In the genomic region with DNA sequence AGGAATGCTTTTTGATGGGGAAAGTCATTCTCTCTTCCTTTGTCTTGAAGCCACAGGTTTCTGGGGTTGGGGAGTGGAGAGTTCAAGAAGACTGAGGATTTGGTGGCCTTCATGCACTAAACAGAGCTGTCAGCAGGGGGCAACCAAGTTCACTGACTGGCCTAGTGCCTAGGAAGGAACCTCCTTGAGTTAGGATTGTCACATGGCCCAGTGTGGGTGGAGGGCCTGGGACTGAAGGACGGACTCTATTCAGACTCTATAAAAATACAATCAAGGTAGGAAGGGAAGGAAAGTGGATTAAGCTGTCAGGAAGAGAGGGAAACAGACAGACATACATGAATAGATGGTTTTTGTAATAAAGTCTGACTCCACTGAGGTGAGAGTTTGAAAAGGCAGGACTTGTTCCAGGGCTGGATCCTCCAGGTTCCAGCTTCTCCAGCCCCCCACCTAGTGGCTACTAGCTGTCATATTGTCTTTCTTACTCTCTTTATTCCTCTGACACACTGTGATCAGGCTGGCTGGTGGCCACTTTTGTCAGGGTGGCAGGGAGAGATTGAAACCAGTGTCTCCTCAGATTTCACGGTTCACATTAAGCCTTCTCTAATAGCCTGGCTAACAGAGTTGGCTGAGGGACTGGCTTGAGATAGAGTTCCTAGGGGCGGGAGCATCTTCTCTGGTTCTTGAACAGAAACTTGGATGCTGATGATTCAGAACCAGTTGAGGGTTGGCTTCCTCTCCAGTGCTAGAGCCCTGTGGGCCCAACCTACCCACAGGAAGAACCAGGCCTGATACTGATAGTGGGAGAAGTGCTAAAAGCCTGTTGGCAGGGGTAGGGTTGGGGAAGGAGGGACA, we compare ENCODE assay signal across 8 cellular contexts. TPM values are rescaled to one million over a fixed set of nuclear protein-coding genes. Genes with fewer than 3 reads are reported as not detected.
A peak's percentile ranks its signal among the peaks of the same experiment; 100 is the strongest.
DNase-seq lines count a peak whose midpoint lies in the region; ATAC-seq, FAIRE-seq and TF ChIP-seq lines count a peak whose summit lies in the region.

No MANE protein-coding gene starts in this region.

- no peaks in the 10 kb centered on the region for H3K27me3 Mint-ChIP-seq in CD8-positive, alpha-beta T cell (ENCODE audit: low read depth)
- H3K27me3 Mint-ChIP-seq in HFFc6 (ENCODE audit: insufficient read depth) = peaks cover 1% of the 10 kb centered on the region
- H3K27me3 Mint-ChIP-seq in activated CD8-positive, alpha-beta memory T cell treated with anti-CD3 and anti-CD28 coated beads, Interleukin-2, amount 10 ng/mL, durations not matched to agents 7 days and 5 days = no peaks in the 10 kb centered on the region
- H3K27me3 Mint-ChIP-seq in mesothelial cell of epicardium (ENCODE audit: low read depth) = no peaks in the 10 kb centered on the region

- H3K9me3 ChIP-seq in CD8-positive, alpha-beta T cell (ENCODE audit: low read length) = no peaks in the 10 kb centered on the region

- no peaks in the 10 kb centered on the region for H3K9me3 Mint-ChIP-seq in CD8-positive, alpha-beta T cell
- H3K9me3 Mint-ChIP-seq in HFFc6 (no peaks in the 10 kb centered on the region), mesothelial cell of epicardium (no peaks in the 10 kb centered on the region)
- no peaks in the 10 kb centered on the region for H3K9me3 Mint-ChIP-seq in activated CD8-positive, alpha-beta memory T cell treated with anti-CD3 and anti-CD28 coated beads, Interleukin-2, amount 10 ng/mL, durations not matched to agents 7 days and 5 days (ENCODE audit: low read depth)

- peaks cover 49% of the 10 kb centered on the region for H3K4me1 ChIP-seq in CD8-positive, alpha-beta T cell (ENCODE audit: insufficient read depth, low read length)

- no peak overlapping the region for H3K4me3 ChIP-seq in CD8-positive, alpha-beta T cell (ENCODE audit: low read depth, low read length)

- peak; percentile 8 for FAIRE-seq in endometrium (lab: Jason Lieb, UNC)

- peak; percentile 88 for TF ChIP-seq CTCF in CD8-positive, alpha-beta T cell (IDR thresholded peaks at IDR 0.05)
- TF ChIP-seq CTCF in HFFc6 (IDR thresholded peaks at IDR 0.05) (peak; percentile 87), mesothelial cell of epicardium (IDR thresholded peaks at IDR 0.05; ENCODE audit: unreplicated experiment) (peak; percentile 74)

- H3K27ac ChIP-seq in CD8-positive, alpha-beta T cell (ENCODE audit: low read depth, low read length) = peak overlapping the region; percentile 12

- CTCF ChIA-PET in CD8-positive, alpha-beta T cell (lab: Charles Lee) = interaction anchor here (0.6 to 22.3 kb wide), 35 partner anchors 9 to 157 kb away, joined by 3 to 844 read pairs (median 6); a partner anchor contains a TSS
- CTCF ChIA-PET in activated CD8-positive, alpha-beta memory T cell treated with anti-CD3 and anti-CD28 coated beads, Interleukin-2, amount 10 ng/mL, durations not matched to agents 7 days and 5 days (lab: Charles Lee) = interaction anchor here (0.7 to 21.9 kb wide), 36 partner anchors 11 to 196 kb away, joined by 3 to 1010 read pairs (median 5); a partner anchor contains a TSS

- H3K27me3 ChIP-seq in CD8-positive, alpha-beta T cell (ENCODE audit: insufficient read depth, low read length) = no peaks in the 10 kb centered on the region

- peaks cover 48% of the 10 kb centered on the region for H3K4me1 Mint-ChIP-seq in CD8-positive, alpha-beta T cell (ENCODE audit: low read depth)
- H3K4me1 Mint-ChIP-seq in HFFc6 (ENCODE audit: low read depth) = peaks cover 61% of the 10 kb centered on the region
- peaks cover 53% of the 10 kb centered on the region for H3K4me1 Mint-ChIP-seq in activated CD8-positive, alpha-beta memory T cell treated with anti-CD3 and anti-CD28 coated beads, Interleukin-2, amount 10 ng/mL, durations not matched to agents 7 days and 5 days
- peaks cover 20% of the 10 kb centered on the region for H3K4me1 Mint-ChIP-seq in mesothelial cell of epicardium

- ATAC-seq in CD8-positive, alpha-beta T cell = peak; percentile 65
- peak; percentile 66 for ATAC-seq in activated CD8-positive, alpha-beta memory T cell treated with anti-CD3 and anti-CD28 coated beads, Interleukin-2, amount 10 ng/mL, durations not matched to agents 7 days and 5 days
- ATAC-seq in HG03045 (IDR thresholded peaks at IDR 0.05; ENCODE audit: unreplicated experiment) = no peak

- H3K4me3 Mint-ChIP-seq in CD8-positive, alpha-beta T cell = peak overlapping the region; percentile 53
- peak overlapping the region; percentile 70 for H3K4me3 Mint-ChIP-seq in HFFc6
- peak overlapping the region; percentile 39 for H3K4me3 Mint-ChIP-seq in activated CD8-positive, alpha-beta memory T cell treated with anti-CD3 and anti-CD28 coated beads, Interleukin-2, amount 10 ng/mL, durations not matched to agents 7 days and 5 days
- H3K4me3 Mint-ChIP-seq in mesothelial cell of epicardium = no peak overlapping the region

- peak; percentile 52 to 85 (median 76) for DNase-seq in CD8-positive, alpha-beta T cell
- peak; percentile 96 for DNase-seq in HFFc6
- DNase-seq in NOMO-1 (lab: John Stamatoyannopoulos, UW; ENCODE audit: unreplicated experiment in 2 of 2) = peak; percentile 62 to 68
- DNase-seq in activated CD8-positive, alpha-beta memory T cell treated with anti-CD3 and anti-CD28 coated beads, Interleukin-2, amount 10 ng/mL, durations not matched to agents 7 days and 5 days = peak; percentile 84
- peak in 1 of 2 experiments; percentile 74 for DNase-seq in mesothelial cell of epicardium (ENCODE audit: low spot score in 2 of 2, unreplicated experiment in 2 of 2)
- DNase-seq in stimulated activated CD8-positive, alpha-beta memory T cell treated with anti-CD3 and anti-CD28 coated beads, Interleukin-15, amount 100 ng/mL, for 1 hour (ENCODE audit: low read depth) = peak; percentile 67

- H3K36me3 Mint-ChIP-seq in CD8-positive, alpha-beta T cell = peaks cover 51% of the 10 kb centered on the region
- H3K36me3 Mint-ChIP-seq in HFFc6 (ENCODE audit: low read depth) (peaks cover 35% of the 10 kb centered on the region), mesothelial cell of epicardium (peaks cover 23% of the 10 kb centered on the region)
- peaks cover 52% of the 10 kb centered on the region for H3K36me3 Mint-ChIP-seq in activated CD8-positive, alpha-beta memory T cell treated with anti-CD3 and anti-CD28 coated beads, Interleukin-2, amount 10 ng/mL, durations not matched to agents 7 days and 5 days

- POLR2A ChIA-PET in CD8-positive, alpha-beta T cell (lab: Charles Lee) = interaction anchor here (1.0 to 21.5 kb wide), 11 partner anchors 9 to 141 kb away, joined by 3 to 666 read pairs (median 5); a partner anchor contains a TSS

- intact Hi-C loops in CD8-positive, alpha-beta T cell (cut with DNase I, micrococcal nuclease) = loop anchor here (1.0 to 5.0 kb wide), 8 partner anchors 11 to 196 kb away; a partner anchor contains a TSS

- peak overlapping the region; percentile 100 for H3K27ac Mint-ChIP-seq in CD8-positive, alpha-beta T cell
- H3K27ac Mint-ChIP-seq in HFFc6 (peak overlapping the region; percentile 97), mesothelial cell of epicardium (peak overlapping the region; percentile 79)
- peak overlapping the region; percentile 94 for H3K27ac Mint-ChIP-seq in activated CD8-positive, alpha-beta memory T cell treated with anti-CD3 and anti-CD28 coated beads, Interleukin-2, amount 10 ng/mL, durations not matched to agents 7 days and 5 days

- H3K36me3 ChIP-seq in CD8-positive, alpha-beta T cell (ENCODE audit: insufficient read depth, low read length) = peaks cover under 1% of the 10 kb centered on the region

RNA-seq across cellular contexts. Expression of a gene that starts 4.1 kb away (rescaled TPM):
- 100 to 1,000 TPM; 187 to 191 TPM for total RNA-seq in CD8-positive, alpha-beta T cell
- total RNA-seq in HFFc6 (2021; fragmentation: NEBNext Ultra II Directional; extraction: Animal tissue kit (Norgen Biotek cat#: 25700)) = 100 to 1,000 TPM; 731 to 914 (median 779) TPM
- 100 to 1,000 TPM; 562 to 632 TPM for total RNA-seq in activated CD8-positive, alpha-beta memory T cell treated with anti-CD3 and anti-CD28 coated beads, Interleukin-2, amount 10 ng/mL, durations not matched to agents 7 days and 5 days
- 35.6 to 37.4 TPM (median 36.3 TPM) in 3 replicates for total RNA-seq in mesothelial cell of epicardium

RNA-seq across cellular contexts. Expression of a gene that starts 30.6 kb away (rescaled TPM):
- 10 to 100 TPM; 28.6 to 33.8 TPM for total RNA-seq in CD8-positive, alpha-beta T cell
- 10 to 100 TPM in 4 of 6 experiments, 1 to 10 TPM in 2; 9.5 to 11.9 (median 10.5) TPM for total RNA-seq in HFFc6 (2021; fragmentation: NEBNext Ultra II Directional; extraction: Animal tissue kit (Norgen Biotek cat#: 25700))
- 10 to 100 TPM; 27.7 to 39.3 TPM for total RNA-seq in activated CD8-positive, alpha-beta memory T cell treated with anti-CD3 and anti-CD28 coated beads, Interleukin-2, amount 10 ng/mL, durations not matched to agents 7 days and 5 days
- 28.3 to 29.6 TPM (median 29.6 TPM) in 3 replicates for total RNA-seq in mesothelial cell of epicardium

RNA-seq across cellular contexts. Expression of a gene that starts 41.8 kb away (rescaled TPM):
- 1 to 10 TPM; 7.1 TPM for total RNA-seq in CD8-positive, alpha-beta T cell
- total RNA-seq in HFFc6 (2021; fragmentation: NEBNext Ultra II Directional; extraction: Animal tissue kit (Norgen Biotek cat#: 25700)) = 1 to 10 TPM; 4.9 to 8.6 (median 8.4) TPM
- 10 to 100 TPM; 42.0 to 56.3 TPM for total RNA-seq in activated CD8-positive, alpha-beta memory T cell treated with anti-CD3 and anti-CD28 coated beads, Interleukin-2, amount 10 ng/mL, durations not matched to agents 7 days and 5 days
- total RNA-seq in mesothelial cell of epicardium = 18.2 to 22.7 TPM (median 20.3 TPM) in 3 replicates

RNA-seq across cellular contexts. Expression of a gene that starts 42.0 kb away (rescaled TPM):
- total RNA-seq in CD8-positive, alpha-beta T cell = 100 to 1,000 TPM; 285 to 289 TPM
- total RNA-seq in HFFc6 (2021; fragmentation: NEBNext Ultra II Directional; extraction: Animal tissue kit (Norgen Biotek cat#: 25700)) = not detected
- total RNA-seq in activated CD8-positive, alpha-beta memory T cell treated with anti-CD3 and anti-CD28 coated beads, Interleukin-2, amount 10 ng/mL, durations not matched to agents 7 days and 5 days = 100 to 1,000 TPM; 951 to 971 TPM
- 1.1 to 1.9 TPM (median 1.6 TPM) in 3 replicates for total RNA-seq in mesothelial cell of epicardium
